ENCODE assay signal across 8 cellular contexts in the genomic region with DNA sequence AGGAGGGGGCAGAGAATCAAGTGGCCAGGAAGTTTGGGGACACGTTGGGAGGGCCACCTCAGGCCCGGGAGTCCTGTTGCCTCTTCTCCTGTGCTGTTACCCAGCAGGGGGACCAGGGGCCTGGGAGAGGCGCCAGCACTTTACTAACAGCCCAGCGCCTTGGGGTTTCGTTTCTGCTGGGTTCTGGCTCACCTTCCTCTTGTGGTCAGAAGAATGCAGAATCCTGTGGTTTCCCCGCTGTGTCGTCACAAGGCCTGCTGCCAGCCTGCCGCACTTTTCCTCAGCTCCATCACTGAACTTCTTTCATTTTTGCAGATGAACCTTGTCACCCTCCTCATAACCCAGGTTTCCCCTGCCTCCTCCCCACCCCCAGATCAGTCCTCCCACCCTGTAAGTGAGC.
A peak's percentile ranks its signal among the peaks of the same experiment; 100 is the strongest.
DNase-seq lines count a peak whose midpoint lies in the region; ATAC-seq, FAIRE-seq and TF ChIP-seq lines count a peak whose summit lies in the region.

No MANE protein-coding gene starts in this region.

- no peak overlapping the region for H3K27ac Mint-ChIP-seq in WTC11

- H3K36me3 ChIP-seq in effector memory CD4-positive, alpha-beta T cell (ENCODE audit: control insufficient read depth, insufficient read depth, low read length), result no peaks in the 10 kb centered on the region
- no peaks in the 10 kb centered on the region for H3K36me3 ChIP-seq in ovary

- no peak for TF ChIP-seq EP300 in ovary (IDR thresholded peaks at IDR 0.05)

- DNase-seq in COR-L47 (lab: John Stamatoyannopoulos, UW) (peak; percentile 37), LHCN-M2 (ENCODE audit: low read depth) (peak; percentile 86), ovary (peak; percentile 27 to 65 (median 47)), urothelium cell line (ENCODE audit: low spot score) (peak; percentile 87), WTC11 (ENCODE audit: low spot score) (no peak)
- peak; percentile 64 to 70 for DNase-seq in activated CD4-positive, alpha-beta T cell treated with anti-CD3 and anti-CD28 coated beads, Interleukin-2, amount 50 U/mL, for 4 hours
- DNase-seq in effector memory CD4-positive, alpha-beta T cell, result peak; percentile 70 to 72 (median 71)

- H3K9me3 Mint-ChIP-seq in WTC11, result peaks cover 26% of the 10 kb centered on the region

- TF ChIP-seq POLR2A in ovary (IDR thresholded peaks at IDR 0.05), result no peak

- H3K4me3 Mint-ChIP-seq in WTC11, result no peak overlapping the region

- FAIRE-seq in urothelium cell line (lab: Jason Lieb, UNC), result no peak

- H3K9me3 ChIP-seq in effector memory CD4-positive, alpha-beta T cell (ENCODE audit: control insufficient read depth, low read length), result no peaks in the 10 kb centered on the region
- no peaks in the 10 kb centered on the region for H3K9me3 ChIP-seq in ovary

- peaks cover 16% of the 10 kb centered on the region for H3K36me3 Mint-ChIP-seq in WTC11

- ATAC-seq in GM21528 (IDR thresholded peaks at IDR 0.05; ENCODE audit: low FRiP score, unreplicated experiment), result peak; percentile 70
- no peak for ATAC-seq in WTC11

- H3K4me1 ChIP-seq in effector memory CD4-positive, alpha-beta T cell (ENCODE audit: control insufficient read depth, insufficient read depth, low read length, poor library complexity, severe bottlenecking), result peaks cover 37% of the 10 kb centered on the region
- no peaks in the 10 kb centered on the region for H3K4me1 ChIP-seq in ovary (ENCODE audit: insufficient read depth)

- peaks cover 12% of the 10 kb centered on the region for H3K4me1 Mint-ChIP-seq in WTC11

- CTCF ChIA-PET in WTC11 (lab: Charles Lee), result interaction anchor here (1.9 kb wide), 1 partner anchor 119 kb away, joined by 4 read pairs; no protein-coding TSS in a partner anchor

- no peaks in the 10 kb centered on the region for H3K27me3 ChIP-seq in effector memory CD4-positive, alpha-beta T cell (replicated peaks; ENCODE audit: control insufficient read depth, insufficient read depth, low read length, poor library complexity, severe bottlenecking)
- H3K27me3 ChIP-seq in ovary, result no peaks in the 10 kb centered on the region

- peaks cover 47% of the 10 kb centered on the region for H3K27me3 Mint-ChIP-seq in WTC11 (ENCODE audit: low read depth)

- 13 to 33% (median 32%) methylated on average over 8 of the region's 8 CpGs for WGBS in ovary, 3 donors

- POLR2A ChIA-PET in WTC11 (lab: Charles Lee), result no interaction called here

- H3K27ac ChIP-seq in effector memory CD4-positive, alpha-beta T cell (ENCODE audit: insufficient read depth, low read length, poor library complexity, severe bottlenecking), result peak overlapping the region; percentile 64
- H3K27ac ChIP-seq in ovary, result no peak overlapping the region

- no peak overlapping the region for H3K4me3 ChIP-seq in effector memory CD4-positive, alpha-beta T cell (ENCODE audit: insufficient read depth, low read depth, low read length, poor library complexity, severe bottlenecking)
- H3K4me3 ChIP-seq in ovary, result no peak overlapping the region

- intact Hi-C loops in ovary (cut with DNase I), result loop anchor here in 2 of 4 donors (5.0 to 10.0 kb wide), 3 partner anchors 157 to 293 kb away; no protein-coding TSS in a partner anchor

- TF ChIP-seq CTCF in ovary (IDR thresholded peaks at IDR 0.05), result no peak
- TF ChIP-seq CTCF in WTC11 (IDR thresholded peaks at IDR 0.05), result no peak

TF ChIP-seq in WTC11, 78 proteins besides CTCF, POLR2A, EP300 and RAD21:
- TF ChIP-seq, protein P1, sequence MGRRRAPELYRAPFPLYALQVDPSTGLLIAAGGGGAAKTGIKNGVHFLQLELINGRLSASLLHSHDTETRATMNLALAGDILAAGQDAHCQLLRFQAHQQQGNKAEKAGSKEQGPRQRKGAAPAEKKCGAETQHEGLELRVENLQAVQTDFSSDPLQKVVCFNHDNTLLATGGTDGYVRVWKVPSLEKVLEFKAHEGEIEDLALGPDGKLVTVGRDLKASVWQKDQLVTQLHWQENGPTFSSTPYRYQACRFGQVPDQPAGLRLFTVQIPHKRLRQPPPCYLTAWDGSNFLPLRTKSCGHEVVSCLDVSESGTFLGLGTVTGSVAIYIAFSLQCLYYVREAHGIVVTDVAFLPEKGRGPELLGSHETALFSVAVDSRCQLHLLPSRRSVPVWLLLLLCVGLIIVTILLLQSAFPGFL (CRISPR knock-in tag; IDR thresholded peaks at IDR 0.05; ENCODE audit: borderline replicate concordance), result no peak
- TF ChIP-seq IRF2 (CRISPR knock-in tag; IDR thresholded peaks at IDR 0.05; ENCODE audit: borderline replicate concordance, low read depth) (no peak), IRF1 (CRISPR knock-in tag; IDR thresholded peaks at IDR 0.05) (no peak), USF2 (CRISPR knock-in tag; IDR thresholded peaks at IDR 0.05) (no peak), RELA (CRISPR knock-in tag; IDR thresholded peaks at IDR 0.05; ENCODE audit: borderline replicate concordance) (no peak), ATF1 (CRISPR knock-in tag; IDR thresholded peaks at IDR 0.05) (no peak)
- TF ChIP-seq, protein P2, sequence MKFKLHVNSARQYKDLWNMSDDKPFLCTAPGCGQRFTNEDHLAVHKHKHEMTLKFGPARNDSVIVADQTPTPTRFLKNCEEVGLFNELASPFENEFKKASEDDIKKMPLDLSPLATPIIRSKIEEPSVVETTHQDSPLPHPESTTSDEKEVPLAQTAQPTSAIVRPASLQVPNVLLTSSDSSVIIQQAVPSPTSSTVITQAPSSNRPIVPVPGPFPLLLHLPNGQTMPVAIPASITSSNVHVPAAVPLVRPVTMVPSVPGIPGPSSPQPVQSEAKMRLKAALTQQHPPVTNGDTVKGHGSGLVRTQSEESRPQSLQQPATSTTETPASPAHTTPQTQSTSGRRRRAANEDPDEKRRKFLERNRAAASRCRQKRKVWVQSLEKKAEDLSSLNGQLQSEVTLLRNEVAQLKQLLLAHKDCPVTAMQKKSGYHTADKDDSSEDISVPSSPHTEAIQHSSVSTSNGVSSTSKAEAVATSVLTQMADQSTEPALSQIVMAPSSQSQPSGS (CRISPR knock-in tag; IDR thresholded peaks at IDR 0.05; ENCODE audit: borderline replicate concordance, low read depth), result no peak
- TF ChIP-seq, protein P3, sequence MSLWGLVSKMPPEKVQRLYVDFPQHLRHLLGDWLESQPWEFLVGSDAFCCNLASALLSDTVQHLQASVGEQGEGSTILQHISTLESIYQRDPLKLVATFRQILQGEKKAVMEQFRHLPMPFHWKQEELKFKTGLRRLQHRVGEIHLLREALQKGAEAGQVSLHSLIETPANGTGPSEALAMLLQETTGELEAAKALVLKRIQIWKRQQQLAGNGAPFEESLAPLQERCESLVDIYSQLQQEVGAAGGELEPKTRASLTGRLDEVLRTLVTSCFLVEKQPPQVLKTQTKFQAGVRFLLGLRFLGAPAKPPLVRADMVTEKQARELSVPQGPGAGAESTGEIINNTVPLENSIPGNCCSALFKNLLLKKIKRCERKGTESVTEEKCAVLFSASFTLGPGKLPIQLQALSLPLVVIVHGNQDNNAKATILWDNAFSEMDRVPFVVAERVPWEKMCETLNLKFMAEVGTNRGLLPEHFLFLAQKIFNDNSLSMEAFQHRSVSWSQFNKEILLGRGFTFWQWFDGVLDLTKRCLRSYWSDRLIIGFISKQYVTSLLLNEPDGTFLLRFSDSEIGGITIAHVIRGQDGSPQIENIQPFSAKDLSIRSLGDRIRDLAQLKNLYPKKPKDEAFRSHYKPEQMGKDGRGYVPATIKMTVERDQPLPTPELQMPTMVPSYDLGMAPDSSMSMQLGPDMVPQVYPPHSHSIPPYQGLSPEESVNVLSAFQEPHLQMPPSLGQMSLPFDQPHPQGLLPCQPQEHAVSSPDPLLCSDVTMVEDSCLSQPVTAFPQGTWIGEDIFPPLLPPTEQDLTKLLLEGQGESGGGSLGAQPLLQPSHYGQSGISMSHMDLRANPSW (CRISPR knock-in tag; conservative IDR thresholded peaks at IDR 0.05; ENCODE audit: low read depth), result no peak
TF ChIP-seq in WTC11: peak in this region for 0.
